Comparison of ENCODE assay signal across 16 cellular contexts in the genomic region with DNA sequence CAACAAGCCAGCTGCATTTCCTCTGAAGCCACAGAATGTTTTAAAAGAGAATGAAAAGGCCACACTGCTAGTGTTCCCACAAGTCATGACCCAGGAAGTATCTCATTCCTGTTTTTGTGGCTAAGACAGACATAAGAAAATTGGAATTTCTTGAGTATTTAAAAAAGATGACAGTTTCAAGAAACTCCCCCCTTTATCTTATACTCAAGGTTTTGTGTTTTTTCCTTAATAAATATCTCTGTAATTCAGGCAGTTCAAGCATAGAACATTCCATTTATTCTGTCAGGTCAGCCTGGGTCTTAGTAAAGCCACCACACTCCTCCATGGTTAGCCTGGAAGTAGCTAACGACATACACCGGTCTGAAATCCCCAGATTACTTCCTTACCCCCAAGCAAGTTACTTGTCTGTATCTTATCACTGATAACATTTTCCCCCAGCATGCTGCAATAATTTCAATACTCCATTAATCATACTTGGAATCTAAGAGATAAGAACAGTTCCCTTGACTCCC.
DNase-seq lines count a peak whose midpoint lies in the region; ATAC-seq, FAIRE-seq and TF ChIP-seq lines count a peak whose summit lies in the region.
"Had no signal": no experiment of that assay in that cellular context is flagged by ENCODE, and none has a peak within 500 bp of the region (broad histone marks: within the 10 kb centered on the region; RNA-seq: fewer than 3 reads in every experiment).

No MANE protein-coding gene starts in this region.

- FAIRE-seq in urothelium cell line (lab: Jason Lieb, UNC): no peak
- FAIRE-seq: A549 had no signal

- 26% methylated on average over 2 of the region's 2 CpGs for WGBS in right cardiac atrium
- 63% methylated on average over 2 of the region's 2 CpGs for WGBS in prostate gland

- intact Hi-C loops in right cardiac atrium (cut with DNase I) (loop anchor here in 1 of 4 donors (5.0 to 10.0 kb wide), 2 partner anchors 81 to 219 kb away; a partner anchor contains a TSS), prostate gland (cut with DNase I) (no loop called here)

- H3K27ac ChIP-seq in right atrium auricular region (peak overlapping the region; percentile 27 to 41), right cardiac atrium (ENCODE audit: low read length) (no peak overlapping the region), prostate gland (peak overlapping the region; percentile 22 to 41)
- H3K27ac ChIP-seq: A549, psoas muscle had no signal

- H3K27me3 ChIP-seq in right atrium auricular region (no peaks in the 10 kb centered on the region), right cardiac atrium (ENCODE audit: control insufficient read depth, insufficient read depth) (no peaks in the 10 kb centered on the region), prostate gland (replicated peaks; ENCODE audit: insufficient read depth) (no peaks in the 10 kb centered on the region)

- TF ChIP-seq POLR2A in prostate gland (IDR thresholded peaks at IDR 0.05): no peak

- DNase-seq in right atrium auricular region (ENCODE audit: low spot score) (no peak), right cardiac atrium (no peak), fibroblast of peridontal ligament (ENCODE audit: extremely low read depth) (peak; percentile 35), prostate gland (ENCODE audit: low spot score) (no peak), urothelium cell line (ENCODE audit: low spot score) (no peak)
- no peak for DNase-seq in stimulated activated naive CD4-positive, alpha-beta T cell treated with Interleukin-2 at 50 U/mL for 16 hours (lab: John Stamatoyannopoulos, UW)
- DNase-seq: activated naive CD8-positive, alpha-beta T cell treated with anti-CD3 and anti-CD28 coated beads, Interleukin-2, amount 10 ng/mL, durations not matched to agents 7 days and 5 days; H9; mucosa of descending colon; NCI-H526; stimulated activated CD4-positive, alpha-beta T cell treated with anti-CD3 and anti-CD28 coated beads, Interleukin-2, amount 100 ng/mL, for 48 hours; T-cell had no signal

- H3K4me3 ChIP-seq in right atrium auricular region (no peak overlapping the region), right cardiac atrium (ENCODE audit: low read length) (no peak overlapping the region), prostate gland (no peak overlapping the region)
- H3K4me3 ChIP-seq: A549, mucosa of descending colon, psoas muscle had no signal

- H3K9me3 ChIP-seq in right atrium auricular region (no peaks in the 10 kb centered on the region), right cardiac atrium (ENCODE audit: control insufficient read depth, low read length) (no peaks in the 10 kb centered on the region), prostate gland (no peaks in the 10 kb centered on the region)
- H3K9me3 ChIP-seq: A549, mucosa of descending colon, psoas muscle had no signal

- ATAC-seq in right cardiac atrium (no peak), GM21526 (IDR thresholded peaks at IDR 0.05; ENCODE audit: low FRiP score, unreplicated experiment) (no peak), GM21786 (IDR thresholded peaks at IDR 0.05; ENCODE audit: unreplicated experiment) (no peak)
- ATAC-seq: A549, mucosa of descending colon, psoas muscle, T-cell had no signal

- peaks cover 12% of the 10 kb centered on the region for H3K36me3 ChIP-seq in right atrium auricular region
- H3K36me3 ChIP-seq in prostate gland: no peaks in the 10 kb centered on the region

- TF ChIP-seq CTCF in right atrium auricular region (IDR thresholded peaks at IDR 0.05) (no peak), prostate gland (IDR thresholded peaks at IDR 0.05) (no peak)

- H3K4me1 ChIP-seq in right atrium auricular region (peaks cover 0 to 70% of the 10 kb centered on the region in 2 donors), right cardiac atrium (ENCODE audit: control insufficient read depth, insufficient read depth, low read length) (peaks cover 2% of the 10 kb centered on the region), prostate gland (replicated peaks) (no peaks in the 10 kb centered on the region)
